ENCODE assay signal across 25 cellular contexts in the genomic region with DNA sequence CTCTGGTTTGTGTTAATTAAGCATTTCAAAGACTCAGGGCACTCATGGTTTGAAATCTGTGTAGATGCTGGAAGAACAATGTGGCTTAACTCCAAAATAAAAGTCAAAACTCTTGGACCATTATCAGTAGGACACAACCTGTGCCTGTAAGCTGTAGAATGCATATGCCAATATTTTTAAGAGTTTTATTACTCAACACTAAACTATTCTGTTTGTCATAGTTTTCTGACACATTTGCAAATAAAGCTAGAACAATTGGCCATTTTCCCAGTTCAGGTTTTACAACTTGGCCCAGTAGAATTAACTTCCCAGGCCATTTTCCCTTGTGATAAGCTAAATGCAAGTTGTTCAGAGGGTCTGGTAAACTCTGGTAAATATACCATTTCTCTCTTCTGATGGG.
DNase-seq lines count a peak whose midpoint lies in the region; ATAC-seq, FAIRE-seq and TF ChIP-seq lines count a peak whose summit lies in the region.
"Had no signal": no experiment of that assay in that cellular context is flagged by ENCODE, and none has a peak within 500 bp of the region (broad histone marks: within the 10 kb centered on the region; RNA-seq: fewer than 3 reads in every experiment).

No MANE protein-coding gene starts in this region.

- H3K27me3 ChIP-seq in liver (ENCODE audit: control insufficient read depth in 4 of 4, insufficient read depth in 4 of 4, low read length in 3 of 4), result no peaks in the 10 kb centered on the region
- H3K27me3 ChIP-seq in HepG2 (ENCODE audit: control insufficient read depth in 1 of 2, insufficient read depth in 2 of 2, low read length in 2 of 2), result peaks cover 0 to 1% of the 10 kb centered on the region in 2 experiments; a peak in 1 of 5 replicates
- H3K27me3 ChIP-seq: breast epithelium, upper lobe of left lung had no signal

- H3K4me3 ChIP-seq in liver (ENCODE audit: low read depth in 1 of 3, low read length in 3 of 3), result no peak overlapping the region
- no peak overlapping the region for H3K4me3 ChIP-seq in HepG2 (replicated peaks in 1 of 3; ENCODE audit: insufficient read depth in 1 of 3, low read depth in 2 of 3, low read length in 3 of 3)
- H3K4me3 ChIP-seq in choroid plexus epithelial cell (ENCODE audit: low read depth, low read length), result no peak overlapping the region
- H3K4me3 ChIP-seq: breast epithelium, HAP-1, left ventricle myocardium inferior, upper lobe of left lung had no signal

- ATAC-seq in HepG2 (no peak), WTC11 (no peak), HG03457 (IDR thresholded peaks at IDR 0.05; ENCODE audit: unreplicated experiment) (no peak)
- ATAC-seq: activated T-helper 17 cell treated with anti-CD3 and anti-CD28 coated beads, Interleukin-2, amount 50 U/mL, for 72 hours had no signal

- no peak for FAIRE-seq in HepG2 (lab: Jason Lieb, UNC)
- FAIRE-seq: A204.1, HTR-8/SVneo had no signal

- TF ChIP-seq EP300 in HepG2 (IDR thresholded peaks at IDR 0.05; ENCODE audit: low read depth in 2 of 2, low read length in 2 of 2) (no peak), HepG2 (CRISPR knock-in tag; IDR thresholded peaks at IDR 0.05; ENCODE audit: borderline replicate concordance) (no peak)

- H3K36me3 ChIP-seq in liver (ENCODE audit: control insufficient read depth in 4 of 4, insufficient read depth in 3 of 4, low read depth in 1 of 4, low read length in 3 of 4) (no peaks in the 10 kb centered on the region), HepG2 (replicated peaks in 1 of 2; ENCODE audit: control insufficient read depth in 1 of 2, insufficient read depth in 2 of 2, low read length in 2 of 2) (no peaks in the 10 kb centered on the region)
- H3K36me3 ChIP-seq: HAP-1, left ventricle myocardium inferior, upper lobe of left lung had no signal

- intact Hi-C loops in HepG2 (cut with micrococcal nuclease; ENCODE audit: unreplicated experiment), result no loop called here

- no peak for DNase-seq in HepG2 (ENCODE audit: low spot score)
- DNase-seq in choroid plexus epithelial cell (ENCODE audit: low read depth), result peak; percentile 50
- peak; percentile 7 for DNase-seq in glomerular visceral epithelial cell (ENCODE audit: extremely low spot score)
- DNase-seq in WTC11 (ENCODE audit: low spot score), result no peak
- DNase-seq in NCI-H1436 treated with DMSO at 0.1 percent for 48 hours (lab: John Stamatoyannopoulos, UW), result no peak
- no peak for DNase-seq in NCI-H2196 treated with DMSO at 0.1 percent for 48 hours (lab: John Stamatoyannopoulos, UW; ENCODE audit: unreplicated experiment)
- DNase-seq: activated CD4-positive, alpha-beta T cell treated with anti-CD3 and anti-CD28 coated beads for 4 hours; activated naive CD8-positive, alpha-beta T cell treated with anti-CD3 and anti-CD28 coated beads, Interleukin-2, amount 10 ng/mL, durations not matched to agents 7 days and 5 days; COR-L47; left ventricle myocardium inferior; NCI-H1417 treated with DMSO at 0.1 percent for 48 hours; NCI-H2171; NCI-H69; nephron progenitor cell; Right ventricle myocardium superior; SW 1271; upper lobe of left lung had no signal

- TF ChIP-seq CTCF in liver (IDR thresholded peaks at IDR 0.05; ENCODE audit: low read depth, low read length, missing input control), result no peak
- no peak for TF ChIP-seq CTCF in HepG2 (CRISPR knock-in tag; IDR thresholded peaks at IDR 0.05)
- no peak for TF ChIP-seq CTCF in choroid plexus epithelial cell (conservative IDR thresholded peaks at IDR 0.05; ENCODE audit: low read depth, low read length)
- no peak for TF ChIP-seq CTCF in WTC11 (IDR thresholded peaks at IDR 0.05)

- H3K27me3 Mint-ChIP-seq in WTC11 (ENCODE audit: low read depth), result peaks cover 2% of the 10 kb centered on the region; the same call in 1 of the 2 replicates
- H3K27me3 Mint-ChIP-seq: activated naive CD8-positive, alpha-beta T cell treated with anti-CD3 and anti-CD28 coated beads, Interleukin-2, amount 10 ng/mL, durations not matched to agents 7 days and 5 days; activated T-helper 17 cell treated with anti-CD3 and anti-CD28 coated beads, Interleukin-2, amount 50 U/mL, for 72 hours; dendritic cell treated with granulocyte-macrophage colony-stimulating factor and Interleukin-4, amounts not matched to agents 40 ng/mL and 50 ng/mL, for 4 days had no signal

- TF ChIP-seq RAD21 in liver (IDR thresholded peaks at IDR 0.05), result peak in 1 of 2 donors; percentile 11
- TF ChIP-seq RAD21 in HepG2 (CRISPR knock-in tag; IDR thresholded peaks at IDR 0.05), result no peak

- no TSS peak for BruUV-seq in HepG2 (replicated peaks; lab: Mats Ljungman, UMichigan)

- H3K4me1 ChIP-seq in liver (ENCODE audit: control insufficient read depth in 4 of 4, insufficient read depth in 4 of 4, low read length in 3 of 4) (peaks cover 0 to 9% (median 6%) of the 10 kb centered on the region in 4 donors), HepG2 (ENCODE audit: insufficient read depth, low read length) (no peaks in the 10 kb centered on the region)
- H3K4me1 ChIP-seq: breast epithelium, HAP-1, left ventricle myocardium inferior, upper lobe of left lung had no signal

- no peak for TF ChIP-seq POLR2A in HepG2 (IDR thresholded peaks at IDR 0.05; ENCODE audit: insufficient read depth in 1 of 2, low read depth in 2 of 2, low read length in 2 of 2)

- H3K4me3 Mint-ChIP-seq in WTC11, result no peak overlapping the region
- H3K4me3 Mint-ChIP-seq: activated naive CD8-positive, alpha-beta T cell treated with anti-CD3 and anti-CD28 coated beads, Interleukin-2, amount 10 ng/mL, durations not matched to agents 7 days and 5 days; activated T-helper 17 cell treated with anti-CD3 and anti-CD28 coated beads, Interleukin-2, amount 50 U/mL, for 72 hours; dendritic cell treated with granulocyte-macrophage colony-stimulating factor and Interleukin-4, amounts not matched to agents 40 ng/mL and 50 ng/mL, for 4 days; nephron progenitor cell had no signal

- H3K36me3 Mint-ChIP-seq in WTC11, result peaks cover 26% of the 10 kb centered on the region
- H3K36me3 Mint-ChIP-seq: activated naive CD8-positive, alpha-beta T cell treated with anti-CD3 and anti-CD28 coated beads, Interleukin-2, amount 10 ng/mL, durations not matched to agents 7 days and 5 days had no signal

- H3K79me2 ChIP-seq in HepG2 (ENCODE audit: insufficient read depth, low read length), result no peaks in the 10 kb centered on the region

- no peak overlapping the region for H3K9ac ChIP-seq in liver (ENCODE audit: low read depth in 1 of 2, low read length in 2 of 2)
- no peak overlapping the region for H3K9ac ChIP-seq in HepG2 (ENCODE audit: insufficient read depth, low read depth, low read length)

- POLR2A ChIA-PET in HepG2 (lab: Yijun Ruan, JAX), result no interaction called here
- POLR2A ChIA-PET in WTC11 (lab: Charles Lee), result no interaction called here

- no peak overlapping the region for H3K27ac Mint-ChIP-seq in WTC11
- H3K27ac Mint-ChIP-seq: activated naive CD8-positive, alpha-beta T cell treated with anti-CD3 and anti-CD28 coated beads, Interleukin-2, amount 10 ng/mL, durations not matched to agents 7 days and 5 days; activated T-helper 17 cell treated with anti-CD3 and anti-CD28 coated beads, Interleukin-2, amount 50 U/mL, for 72 hours; dendritic cell treated with granulocyte-macrophage colony-stimulating factor and Interleukin-4, amounts not matched to agents 40 ng/mL and 50 ng/mL, for 4 days; nephron progenitor cell had no signal

- H3K4me2 ChIP-seq in HepG2 (ENCODE audit: low read depth, low read length), result no peak overlapping the region

- CTCF ChIA-PET in HepG2 (lab: Yijun Ruan, JAX; ENCODE audit: low intra/inter-chr PET ratio, low total read pairs), result no interaction called here
- CTCF ChIA-PET in WTC11 (lab: Charles Lee), result no interaction called here

- H3K9me3 ChIP-seq in liver (ENCODE audit: control insufficient read depth in 4 of 4, low read length in 3 of 4) (no peaks in the 10 kb centered on the region), HepG2 (ENCODE audit: low read length) (no peaks in the 10 kb centered on the region)
- H3K9me3 ChIP-seq: breast epithelium, HAP-1, upper lobe of left lung had no signal

- H3K4me1 Mint-ChIP-seq in WTC11, result peaks cover under 1% of the 10 kb centered on the region
- H3K4me1 Mint-ChIP-seq: activated naive CD8-positive, alpha-beta T cell treated with anti-CD3 and anti-CD28 coated beads, Interleukin-2, amount 10 ng/mL, durations not matched to agents 7 days and 5 days; activated T-helper 17 cell treated with anti-CD3 and anti-CD28 coated beads, Interleukin-2, amount 50 U/mL, for 72 hours; nephron progenitor cell had no signal

- H3K27ac ChIP-seq in liver (ENCODE audit: low read depth in 1 of 2, low read length in 2 of 2), result no peak overlapping the region
- no peak overlapping the region for H3K27ac ChIP-seq in HepG2 (ENCODE audit: extremely low read length, insufficient read depth, low read length)
- H3K27ac ChIP-seq: breast epithelium, left ventricle myocardium inferior, upper lobe of left lung had no signal

- H4K20me1 ChIP-seq in HepG2 (ENCODE audit: insufficient read depth, low read length), result no peaks in the 10 kb centered on the region

- in situ Hi-C loops in HepG2 (cut with HindIII; ENCODE audit: extremely low pct_ligation_motif_present, low pct_unique_long_range_greater_than_20kb), result no loop called here

- H3K9me3 Mint-ChIP-seq in WTC11, result peaks cover 51% of the 10 kb centered on the region
- H3K9me3 Mint-ChIP-seq: dendritic cell treated with granulocyte-macrophage colony-stimulating factor and Interleukin-4, amounts not matched to agents 40 ng/mL and 50 ng/mL, for 4 days; nephron progenitor cell had no signal

- no peak overlapping the region for H2AFZ ChIP-seq in HepG2 (ENCODE audit: low read length)

TF ChIP-seq in liver, 16 proteins besides CTCF, POLR2A, EP300 and RAD21:
- peak; percentile 56 for TF ChIP-seq YY1 (IDR thresholded peaks at IDR 0.05)
- no peak for TF ChIP-seq FOXA1 (IDR thresholded peaks at IDR 0.05)
- TF ChIP-seq RXRA (IDR thresholded peaks at IDR 0.05), result peak in 1 of 2 donors; percentile 36
- no peak for TF ChIP-seq JUND (IDR thresholded peaks at IDR 0.05)
- no peak for TF ChIP-seq HNF4G (IDR thresholded peaks at IDR 0.05)
- peak in 1 of 2 donors; percentile 42 for TF ChIP-seq HNF4A (conservative IDR thresholded peaks at IDR 0.05)

TF ChIP-seq in HepG2, 621 proteins besides CTCF, POLR2A, EP300 and RAD21 (continues in another document):
- TF ChIP-seq FOXP1 (IDR thresholded peaks at IDR 0.05) (no peak), FOXP1 (CRISPR knock-in tag; IDR thresholded peaks at IDR 0.05) (no peak), ETV5 (CRISPR knock-in tag; IDR thresholded peaks at IDR 0.05; ENCODE audit: borderline replicate concordance) (no peak), TBX2 (CRISPR knock-in tag; IDR thresholded peaks at IDR 0.05; ENCODE audit: borderline replicate concordance) (no peak), ZNF891 (CRISPR knock-in tag; IDR thresholded peaks at IDR 0.05) (no peak), ZKSCAN5 (CRISPR knock-in tag; IDR thresholded peaks at IDR 0.05) (no peak)

TF ChIP-seq in WTC11, 78 proteins besides CTCF, POLR2A, EP300 and RAD21 (continues in another document):
- TF ChIP-seq SOX15 (CRISPR knock-in tag; IDR thresholded peaks at IDR 0.05) (no peak), ZNF232 (CRISPR knock-in tag; IDR thresholded peaks at IDR 0.05) (no peak), ZNF423 (CRISPR knock-in tag; IDR thresholded peaks at IDR 0.05) (no peak)
- TF ChIP-seq, protein P1, sequence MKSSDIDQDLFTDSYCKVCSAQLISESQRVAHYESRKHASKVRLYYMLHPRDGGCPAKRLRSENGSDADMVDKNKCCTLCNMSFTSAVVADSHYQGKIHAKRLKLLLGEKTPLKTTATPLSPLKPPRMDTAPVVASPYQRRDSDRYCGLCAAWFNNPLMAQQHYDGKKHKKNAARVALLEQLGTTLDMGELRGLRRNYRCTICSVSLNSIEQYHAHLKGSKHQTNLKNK (CRISPR knock-in tag; IDR thresholded peaks at IDR 0.05), result no peak

Comparison
In these comparisons a context has a peak if more than half of its experiments do, and no peak if none do; other contexts are left out.
1. DNase-seq: peak in choroid plexus epithelial cell (single experiment) and glomerular visceral epithelial cell (single experiment); none in HepG2 (single experiment), WTC11 (single experiment), NCI-H1436 treated with DMSO at 0.1 percent for 48 hours (single experiment) and NCI-H2196 treated with DMSO at 0.1 percent for 48 hours (single experiment).